ENCODE assay signal across 18 cellular contexts in genomic region chr3:68988740-68989139, GRCh38. TPM values are rescaled to one million over a fixed set of nuclear protein-coding genes. Genes with fewer than 3 reads are reported as not detected.
"Had no signal": no experiment of that assay in that cellular context is flagged by ENCODE, and none has a peak within 500 bp of the region (broad histone marks: within the 10 kb centered on the region; RNA-seq: fewer than 3 reads in every experiment).

No MANE protein-coding gene starts in this region.

- DNase-seq: activated CD4-positive, alpha-beta memory T cell treated with anti-CD3 and anti-CD28 coated beads, Interleukin-2, amount 10 ng/mL, durations not matched to agents 7 days and 5 days; activated CD4-positive, alpha-beta T cell treated with anti-CD3 and anti-CD28 coated beads for 1 hour; activated CD8-positive, alpha-beta memory T cell treated with anti-CD3 and anti-CD28 coated beads, Interleukin-2, amount 50 U/mL, for 4 hours; activated naive CD8-positive, alpha-beta T cell treated with anti-CD3 and anti-CD28 coated beads, Interleukin-2, amount 10 ng/mL, durations not matched to agents 7 days and 5 days; activated T-cell treated with anti-CD3 and anti-CD28 coated beads, Interleukin-2, amount 50 U/mL, for 72 hours; central memory CD4-positive, alpha-beta T cell; cortex of kidney; effector memory CD4-positive, alpha-beta T cell; hypothalamus; lower lobe of right lung; naive B cell; retina; stimulated activated CD4-positive, alpha-beta T cell treated with anti-CD3 and anti-CD28 coated beads, Interleukin-4, amount 100 ng/mL, for 1 hour; stimulated activated CD8-positive, alpha-beta memory T cell treated with anti-CD3 and anti-CD28 coated beads, Interleukin-4, amount 100 ng/mL, for 48 hours; stimulated activated naive CD8-positive, alpha-beta T cell treated with anti-CD3 and anti-CD28 coated beads, Interleukin-15, Interleukin-2, amounts not matched to agents 100 U/mL and 50 U/mL, for 24 hours; upper lobe of left lung had no signal

- H3K27ac ChIP-seq: epithelial cell of prostate, lower lobe of right lung, suprapubic skin, upper lobe of left lung had no signal

- ATAC-seq: activated T-cell treated with anti-CD3 and anti-CD28 coated beads, Interleukin-2, amount 50 U/mL, for 72 hours; lower lobe of right lung; stimulated activated naive CD8-positive, alpha-beta T cell treated with anti-CD3 and anti-CD28 coated beads, Interleukin-15, Interleukin-2, amounts not matched to agents 100 U/mL and 50 U/mL, for 24 hours had no signal

- H3K9me3 ChIP-seq: lower lobe of right lung, suprapubic skin, upper lobe of left lung had no signal

- H3K4me1 ChIP-seq: lower lobe of right lung, suprapubic skin, upper lobe of left lung had no signal

- H3K27me3 ChIP-seq: suprapubic skin, upper lobe of left lung had no signal

- H3K4me3 ChIP-seq: lower lobe of right lung, suprapubic skin, upper lobe of left lung had no signal

RNA-seq across cellular contexts. Expression of gene TAFA4, which starts 56.4 kb away (rescaled TPM):
- total RNA-seq: activated CD4-positive, alpha-beta memory T cell treated with anti-CD3 and anti-CD28 coated beads, Interleukin-2, amount 10 ng/mL, durations not matched to agents 7 days and 5 days; activated naive CD8-positive, alpha-beta T cell treated with anti-CD3 and anti-CD28 coated beads, Interleukin-2, amount 10 ng/mL, durations not matched to agents 7 days and 5 days; activated T-cell treated with anti-CD3 and anti-CD28 coated beads, Interleukin-2, amount 50 U/mL, for 72 hours; lower lobe of right lung; suprapubic skin had no signal
